ENCODE assay signal across 1 cellular context in the genomic region with DNA sequence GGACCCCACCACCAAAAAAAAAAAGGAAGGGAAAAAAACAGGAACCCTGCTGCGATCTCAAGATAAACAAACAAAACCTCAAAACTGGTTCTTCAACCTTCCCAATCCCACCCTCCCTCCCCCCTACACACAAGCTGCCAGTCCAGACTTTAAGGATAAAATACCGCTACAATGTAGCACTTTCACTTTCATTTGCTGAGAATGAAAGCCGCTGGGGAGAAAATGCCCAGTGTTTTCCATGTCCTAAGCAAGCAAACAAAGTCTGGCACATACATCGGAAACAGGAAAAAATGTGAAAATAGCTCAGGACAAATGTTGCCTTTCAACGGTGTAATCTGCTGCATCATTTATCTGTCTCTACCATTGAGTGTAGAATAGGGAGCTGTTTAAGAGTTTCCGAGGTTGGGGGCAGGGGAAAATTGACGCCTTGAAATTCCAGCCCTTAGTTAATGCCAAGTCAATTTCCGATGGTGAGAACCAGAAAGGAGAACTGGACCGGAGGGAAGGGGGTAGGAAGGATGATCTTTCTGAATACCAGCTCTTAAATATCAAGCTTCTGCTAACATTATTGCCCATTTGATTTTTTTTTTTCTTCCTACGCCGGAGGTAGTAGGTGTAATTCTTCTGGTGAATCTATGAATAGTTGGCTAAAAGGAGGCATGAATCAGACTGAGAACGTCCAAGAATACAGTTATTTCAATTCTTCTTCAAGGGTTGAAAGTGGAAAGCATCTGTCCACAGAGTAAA.
TF ChIP-seq lines count a peak whose summit lies in the region.

No MANE protein-coding gene starts in this region.

TF ChIP-seq in IMR-90, 13 proteins besides CTCF, POLR2A, EP300 and RAD21 (continued from another document):
- TF ChIP-seq, protein P1, sequence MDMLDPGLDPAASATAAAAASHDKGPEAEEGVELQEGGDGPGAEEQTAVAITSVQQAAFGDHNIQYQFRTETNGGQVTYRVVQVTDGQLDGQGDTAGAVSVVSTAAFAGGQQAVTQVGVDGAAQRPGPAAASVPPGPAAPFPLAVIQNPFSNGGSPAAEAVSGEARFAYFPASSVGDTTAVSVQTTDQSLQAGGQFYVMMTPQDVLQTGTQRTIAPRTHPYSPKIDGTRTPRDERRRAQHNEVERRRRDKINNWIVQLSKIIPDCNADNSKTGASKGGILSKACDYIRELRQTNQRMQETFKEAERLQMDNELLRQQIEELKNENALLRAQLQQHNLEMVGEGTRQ (IDR thresholded peaks at IDR 0.05; ENCODE audit: low read depth, low read length), result no peak
